12 cellular contexts compared by ENCODE assay signal in genomic region chr1:11156958-11157357, GRCh38. TPM values are rescaled to one million over a fixed set of nuclear protein-coding genes. Genes with fewer than 3 reads are reported as not detected.
DNase-seq lines count a peak whose midpoint lies in the region; ATAC-seq, FAIRE-seq and TF ChIP-seq lines count a peak whose summit lies in the region.
"Had no signal": no experiment of that assay in that cellular context is flagged by ENCODE, and none has a peak within 500 bp of the region (broad histone marks: within the 10 kb centered on the region; RNA-seq: fewer than 3 reads in every experiment).

No MANE protein-coding gene starts in this region.

- H3K27me3 Mint-ChIP-seq in activated naive CD8-positive, alpha-beta T cell treated with anti-CD3 and anti-CD28 coated beads for 36 hours = no peaks in the 10 kb centered on the region

- TF ChIP-seq POLR2A in ovary (IDR thresholded peaks at IDR 0.05) (no peak), uterus (IDR thresholded peaks at IDR 0.05) (no peak)

- no peak overlapping the region for H3K4me3 Mint-ChIP-seq in activated naive CD8-positive, alpha-beta T cell treated with anti-CD3 and anti-CD28 coated beads for 36 hours

- WGBS in ovary, 3 donors = 53 to 60% (median 59%) methylated on average over 7 of the region's 7 CpGs
- WGBS in small intestine, 3 donors = 85 to 93% (median 86%) methylated on average over 7 of the region's 7 CpGs

- TF ChIP-seq CTCF in left ventricle myocardium inferior (IDR thresholded peaks at IDR 0.05; ENCODE audit: borderline replicate concordance) = no peak
- TF ChIP-seq CTCF in ovary (IDR thresholded peaks at IDR 0.05) = no peak
- TF ChIP-seq CTCF in uterus (IDR thresholded peaks at IDR 0.05) = no peak

- peaks cover 13% of the 10 kb centered on the region for H3K4me1 Mint-ChIP-seq in activated naive CD8-positive, alpha-beta T cell treated with anti-CD3 and anti-CD28 coated beads for 36 hours

- TF ChIP-seq EP300 in ovary (IDR thresholded peaks at IDR 0.05) = no peak

- ATAC-seq in Right ventricle myocardium superior (ENCODE audit: poor library complexity) = no peak
- no peak for ATAC-seq in HG02798 (IDR thresholded peaks at IDR 0.05; ENCODE audit: poor library complexity, unreplicated experiment)
- ATAC-seq: foreskin keratinocyte had no signal

- intact Hi-C loops in left ventricle myocardium inferior (cut with micrococcal nuclease) (no loop called here), Right ventricle myocardium superior (cut with DNase I) (no loop called here), ovary (cut with DNase I) (no loop called here), uterus (cut with DNase I; ENCODE audit: low total_unique reads) (no loop called here)

- peaks cover 39% of the 10 kb centered on the region for H3K4me1 ChIP-seq in left ventricle myocardium inferior
- peaks cover 23% of the 10 kb centered on the region for H3K4me1 ChIP-seq in ovary (ENCODE audit: insufficient read depth)
- H3K4me1 ChIP-seq in uterus = peaks cover 6 to 12% of the 10 kb centered on the region in 2 donors
- no peaks in the 10 kb centered on the region for H3K4me1 ChIP-seq in small intestine (ENCODE audit: control insufficient read depth in 2 of 2, insufficient read depth in 1 of 2, low read depth in 1 of 2, low read length in 1 of 2)

- no peaks in the 10 kb centered on the region for H3K9me3 ChIP-seq in left ventricle myocardium inferior (replicated peaks)
- no peaks in the 10 kb centered on the region for H3K9me3 ChIP-seq in ovary
- H3K9me3 ChIP-seq in uterus = no peaks in the 10 kb centered on the region
- no peaks in the 10 kb centered on the region for H3K9me3 ChIP-seq in small intestine (ENCODE audit: control insufficient read depth, low read depth)
- H3K9me3 ChIP-seq: BE2C had no signal

- H3K27ac ChIP-seq in left ventricle myocardium inferior (replicated peaks) (peak overlapping the region; percentile 71), ovary (peak overlapping the region; percentile 4 to 38), uterus (peak overlapping the region; percentile 56 to 60), small intestine (ENCODE audit: low read depth in 1 of 2, low read length in 1 of 2) (no peak overlapping the region)
- H3K27ac ChIP-seq: foreskin keratinocyte had no signal

- H3K27me3 ChIP-seq in left ventricle myocardium inferior (ENCODE audit: low read depth) = no peaks in the 10 kb centered on the region
- no peaks in the 10 kb centered on the region for H3K27me3 ChIP-seq in ovary
- H3K27me3 ChIP-seq in uterus = no peaks in the 10 kb centered on the region
- H3K27me3 ChIP-seq in small intestine (ENCODE audit: control insufficient read depth in 2 of 2, insufficient read depth in 2 of 2, low read length in 2 of 2) = no peaks in the 10 kb centered on the region
- H3K27me3 ChIP-seq: BE2C, foreskin keratinocyte had no signal

- H3K4me3 ChIP-seq in left ventricle myocardium inferior (no peak overlapping the region), ovary (no peak overlapping the region), uterus (no peak overlapping the region), small intestine (ENCODE audit: low read depth in 1 of 2, low read length in 2 of 2) (no peak overlapping the region)
- H3K4me3 ChIP-seq: SK-N-MC had no signal

- no peak for DNase-seq in left ventricle myocardium inferior
- no peak for DNase-seq in Right ventricle myocardium superior
- no peak for DNase-seq in activated naive CD8-positive, alpha-beta T cell treated with anti-CD3 and anti-CD28 coated beads for 36 hours
- DNase-seq in ovary = no peak
- no peak for DNase-seq in uterus
- no peak for DNase-seq in small intestine
- no peak for DNase-seq in glomerular visceral epithelial cell (ENCODE audit: extremely low spot score)
- DNase-seq: BE2C, foreskin keratinocyte had no signal

- no peak for FAIRE-seq in small intestine (lab: Jason Lieb, UNC)
- FAIRE-seq: islet of Langerhans had no signal

- H3K9me3 Mint-ChIP-seq in activated naive CD8-positive, alpha-beta T cell treated with anti-CD3 and anti-CD28 coated beads for 36 hours = no peaks in the 10 kb centered on the region

- H3K36me3 Mint-ChIP-seq in activated naive CD8-positive, alpha-beta T cell treated with anti-CD3 and anti-CD28 coated beads for 36 hours = peaks cover 7% of the 10 kb centered on the region

- H3K36me3 ChIP-seq in left ventricle myocardium inferior (peaks cover 38% of the 10 kb centered on the region), ovary (no peaks in the 10 kb centered on the region), uterus (no peaks in the 10 kb centered on the region), small intestine (ENCODE audit: control insufficient read depth in 2 of 2, insufficient read depth in 2 of 2, low read length in 2 of 2) (peaks cover 6 to 17% of the 10 kb centered on the region in 2 donors)
- H3K36me3 ChIP-seq: BE2C had no signal

- peak overlapping the region; percentile 1 for H3K27ac Mint-ChIP-seq in activated naive CD8-positive, alpha-beta T cell treated with anti-CD3 and anti-CD28 coated beads for 36 hours

RNA-seq across cellular contexts. Expression of gene ANGPTL7, which starts 32.2 kb away (rescaled TPM):
- total RNA-seq in left ventricle myocardium inferior (1.1 TPM), Right ventricle myocardium superior (0.89 TPM), ovary (1 to 10 TPM in 3 of 7 donors, under 1 TPM in 2, not detected in 2; 0.30 to 4.8 (median 1.4) TPM), uterus (1 to 10 TPM in 1 of 4 donors, under 1 TPM in 2, not detected in 1; 0.82 to 1.9 (median 0.88) TPM)
- not detected for total RNA-seq in activated naive CD8-positive, alpha-beta T cell treated with anti-CD3 and anti-CD28 coated beads for 36 hours
- polyA plus RNA-seq in ovary (1 to 10 TPM in 1 of 2 donors, under 1 TPM in 1; 0.08 to 4.1 TPM), small intestine (under 1 TPM in 1 of 3 donors, not detected in 2; 0.73 TPM)
- total RNA-seq: foreskin keratinocyte had no signal
- polyA plus RNA-seq: foreskin keratinocyte had no signal

RNA-seq across cellular contexts. Expression of gene EXOSC10, which starts 57.3 kb away (rescaled TPM):
- total RNA-seq in left ventricle myocardium inferior (17.1 TPM), Right ventricle myocardium superior (15.8 TPM), ovary (10 to 100 TPM; 36.1 to 56.6 (median 48.6) TPM), uterus (10 to 100 TPM; 32.4 to 98.1 (median 59.9) TPM)
- 10 to 100 TPM; 80.9 to 93.2 TPM for total RNA-seq in activated naive CD8-positive, alpha-beta T cell treated with anti-CD3 and anti-CD28 coated beads for 36 hours
- polyA plus RNA-seq in ovary (10 to 100 TPM; 42.4 to 60.5 TPM), small intestine (10 to 100 TPM; 30.1 to 38.5 (median 31.1) TPM)

Comparison
In these comparisons a context has a peak if more than half of its experiments do, and no peak if none do; other contexts are left out.
1. H3K27ac ChIP-seq: peak in left ventricle myocardium inferior (single experiment), ovary (2 of 2) and uterus (2 of 2); none in small intestine (0 of 2).